ENCODE assay signal across 11 cellular contexts in the genomic region with DNA sequence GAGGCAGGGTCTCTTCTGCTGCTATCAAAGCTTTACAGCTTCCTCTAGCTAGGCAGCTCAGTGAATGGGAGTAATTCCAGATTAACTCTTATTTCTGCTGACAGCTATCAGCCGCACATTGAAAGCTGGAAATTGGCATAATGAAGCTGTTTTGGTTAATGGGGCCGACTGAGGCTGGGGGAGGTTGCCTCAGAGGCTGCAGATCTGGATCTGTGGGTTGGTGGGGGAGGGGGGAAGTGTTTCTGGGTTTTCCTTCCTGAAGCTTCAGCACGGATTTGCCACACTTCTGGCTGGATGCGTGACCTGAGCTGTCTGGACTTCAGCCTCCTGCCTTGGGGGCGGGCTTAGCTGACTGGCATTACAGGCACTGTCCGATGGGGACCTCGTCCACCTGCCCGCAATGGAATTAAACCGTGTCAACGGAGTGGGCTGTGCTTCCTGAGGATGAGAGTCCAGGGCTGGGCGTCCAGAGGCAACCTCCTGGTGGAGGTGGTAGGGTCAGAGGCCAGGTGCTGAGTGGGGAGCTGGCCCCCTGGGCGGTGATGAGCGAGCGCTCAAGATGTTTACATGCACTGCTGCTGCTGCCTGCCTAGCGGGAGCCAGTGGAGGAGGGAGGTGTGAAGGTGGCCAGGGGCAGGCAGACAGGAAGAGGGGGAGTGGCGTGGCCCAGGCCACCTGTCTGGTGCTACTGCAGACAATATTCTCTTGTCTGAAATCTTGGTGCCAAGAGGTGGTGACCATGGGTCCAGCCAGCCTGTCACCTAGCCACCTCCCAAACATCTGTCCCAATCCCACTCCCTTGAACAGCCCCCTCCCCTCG. TPM values are rescaled to one million over a fixed set of nuclear protein-coding genes. Genes with fewer than 3 reads are reported as not detected.
DNase-seq lines count a peak whose midpoint lies in the region; ATAC-seq, FAIRE-seq and TF ChIP-seq lines count a peak whose summit lies in the region.
"Had no signal": no experiment of that assay in that cellular context is flagged by ENCODE, and none has a peak within 500 bp of the region (broad histone marks: within the 10 kb centered on the region; RNA-seq: fewer than 3 reads in every experiment).

No MANE protein-coding gene starts in this region.

- H3K79me2 ChIP-seq in HepG2 (ENCODE audit: insufficient read depth, low read length): no peaks in the 10 kb centered on the region
- H3K79me2 ChIP-seq in mammary epithelial cell (ENCODE audit: insufficient read depth, low read length): no peaks in the 10 kb centered on the region

- intact Hi-C loops in HepG2 (cut with micrococcal nuclease; ENCODE audit: unreplicated experiment): no loop called here
- intact Hi-C loops in mammary epithelial cell (cut with micrococcal nuclease): loop anchor here (5.0 kb wide), 1 partner anchor 266 kb away; no protein-coding TSS in a partner anchor

- FAIRE-seq in HepG2 (lab: Jason Lieb, UNC): peak; percentile 96

- POLR2A ChIA-PET in HepG2 (lab: Yijun Ruan, JAX): interaction anchor here (0.7 to 19.8 kb wide), 20 partner anchors 10 to 149 kb away, joined by 3 to 839 read pairs (median 5); partner anchors contain the start of genes ABCC3, CACNA1G, LUC7L3 and SPATA20

- WGBS in HepG2 (ENCODE audit: low lambda C conversion rate): under 1% methylated on average over 10 of the region's 17 CpGs
- 56% methylated on average over 9 of the region's 17 CpGs for WGBS in mammary epithelial cell (ENCODE audit: low coverage, missing lambda C conversion rate)

- CTCF ChIA-PET in HepG2 (lab: Yijun Ruan, JAX; ENCODE audit: low intra/inter-chr PET ratio, low total read pairs) (interaction anchor here (1.0 to 1.6 kb wide), 5 partner anchors 31 to 145 kb away, joined by 3 to 6 read pairs (median 4); partner anchors contain the start of gene SPATA20), mammary epithelial cell (lab: Charles Lee; ENCODE audit: low non-redundant PET) (no interaction called here)

- peak overlapping the region; percentile 22 for H3K27ac ChIP-seq in HepG2 (ENCODE audit: extremely low read length, insufficient read depth, low read length)
- H3K27ac ChIP-seq in mammary epithelial cell (ENCODE audit: insufficient read depth, low read depth, low read length): no peak overlapping the region
- H3K27ac ChIP-seq: prostate gland had no signal

- dilution Hi-C loops in mammary epithelial cell (cut with HindIII; ENCODE audit: low sequenced_read_pairs): loop anchor here (5.0 kb wide), 1 partner anchor 36 kb away; no protein-coding TSS in a partner anchor

- no peaks in the 10 kb centered on the region for H4K20me1 ChIP-seq in HepG2 (ENCODE audit: insufficient read depth, low read length)
- no peaks in the 10 kb centered on the region for H4K20me1 ChIP-seq in mammary epithelial cell (ENCODE audit: insufficient read depth, low read length)

- peak; percentile 75 for ATAC-seq in HepG2
- ATAC-seq in HG02759 (IDR thresholded peaks at IDR 0.05; ENCODE audit: unreplicated experiment): no peak

- TF ChIP-seq POLR2A in HepG2 (IDR thresholded peaks at IDR 0.05; ENCODE audit: insufficient read depth in 1 of 2, low read depth in 2 of 2, low read length in 2 of 2): no peak

- no TSS peak for BruUV-seq in HepG2 (replicated peaks; lab: Mats Ljungman, UMichigan)
- no TSS peak for BruUV-seq in mammary epithelial cell (replicated peaks; lab: Mats Ljungman, UMichigan)

- peaks cover 0 to 23% of the 10 kb centered on the region in 2 experiments; a peak in 2 of 5 replicates for H3K27me3 ChIP-seq in HepG2 (ENCODE audit: control insufficient read depth in 1 of 2, insufficient read depth in 2 of 2, low read length in 2 of 2)
- H3K27me3 ChIP-seq in mammary epithelial cell (ENCODE audit: insufficient read depth, low read length): no peaks in the 10 kb centered on the region

- peak overlapping the region; percentile 84 for H3K4me2 ChIP-seq in HepG2 (ENCODE audit: low read depth, low read length)
- no peak overlapping the region for H3K4me2 ChIP-seq in mammary epithelial cell (ENCODE audit: insufficient read depth, low read depth, low read length)

- TF ChIP-seq RAD21 in Ishikawa (IDR thresholded peaks at IDR 0.05; ENCODE audit: low read depth): no peak
- peak; percentile 54; the same call in 1 of the 2 replicates for TF ChIP-seq RAD21 in HepG2 (CRISPR knock-in tag; IDR thresholded peaks at IDR 0.05)

- in situ Hi-C loops in HepG2 (cut with HindIII; ENCODE audit: extremely low pct_ligation_motif_present, low pct_unique_long_range_greater_than_20kb) (loop anchor here (5.0 kb wide), 3 partner anchors 64 to 146 kb away; partner anchors contain the start of gene SPATA20), mammary epithelial cell (cut with MboI; ENCODE audit: low sequenced_read_pairs in 2 of 2) (loop anchor here in 1 of 2 donors (5.0 kb wide), 1 partner anchor 146 kb away; no protein-coding TSS in a partner anchor)

- H2AFZ ChIP-seq in HepG2 (ENCODE audit: low read length) (peak overlapping the region; percentile 10), mammary epithelial cell (ENCODE audit: low read depth, low read length) (no peak overlapping the region)

- H3K9me3 ChIP-seq in HepG2 (ENCODE audit: low read length): no peaks in the 10 kb centered on the region
- H3K9me3 ChIP-seq in mammary epithelial cell (replicated peaks; ENCODE audit: insufficient read depth, low read length): no peaks in the 10 kb centered on the region
- H3K9me3 ChIP-seq: prostate gland had no signal

- TF ChIP-seq CTCF in HepG2 (CRISPR knock-in tag; IDR thresholded peaks at IDR 0.05) (peak; percentile 49), mammary epithelial cell (conservative IDR thresholded peaks at IDR 0.05 in 1 of 2, IDR thresholded peaks at IDR 0.05 in 1 of 2; ENCODE audit: extremely low read depth in 1 of 2, insufficient read depth in 1 of 2, low read depth in 1 of 2, low read length in 2 of 2) (no peak)

- TF ChIP-seq EP300 in Ishikawa (IDR thresholded peaks at IDR 0.05; ENCODE audit: borderline replicate concordance): peak; percentile 36; the same call in 1 of the 2 replicates
- TF ChIP-seq EP300 in HepG2 (IDR thresholded peaks at IDR 0.05; ENCODE audit: low read depth in 2 of 2, low read length in 2 of 2): no peak; a peak in 1 of 4 replicates
- TF ChIP-seq EP300 in HepG2 (CRISPR knock-in tag; IDR thresholded peaks at IDR 0.05; ENCODE audit: borderline replicate concordance): peak; percentile 46; the same call in 1 of the 2 replicates

- H3K9ac ChIP-seq in HepG2 (ENCODE audit: insufficient read depth, low read depth, low read length) (peak overlapping the region; percentile 11; the same call in 1 of the 2 replicates), mammary epithelial cell (ENCODE audit: insufficient read depth, low read length) (no peak overlapping the region)

- no peaks in the 10 kb centered on the region for H3K36me3 ChIP-seq in HepG2 (replicated peaks in 1 of 2; ENCODE audit: control insufficient read depth in 1 of 2, insufficient read depth in 2 of 2, low read length in 2 of 2)
- H3K36me3 ChIP-seq in mammary epithelial cell (ENCODE audit: insufficient read depth, low read length): no peaks in the 10 kb centered on the region
- H3K36me3 ChIP-seq: prostate gland had no signal

- DNase-seq in CMK (ENCODE audit: low read depth) (peak; percentile 49), UCSD-AML1 (lab: John Stamatoyannopoulos, UW; ENCODE audit: unreplicated experiment) (peak; percentile 39), HepG2 (ENCODE audit: low spot score) (peak; percentile 81), activated gamma-delta T cell treated with Interleukin-2 at 50 U/mL for 16 hours (no peak), mammary epithelial cell (no peak), occipital lobe (lab: John Stamatoyannopoulos, UW) (no peak)
- DNase-seq: activated CD4-positive, CD25-positive, alpha-beta regulatory T cell treated with anti-CD3 and anti-CD28 coated beads, Interleukin-2, amount 50 U/mL, for 72 hours; NCI-H1105 had no signal

- H3K4me3 ChIP-seq in HepG2 (replicated peaks in 1 of 3; ENCODE audit: insufficient read depth in 1 of 3, low read depth in 2 of 3, low read length in 3 of 3): peak overlapping the region; percentile 13 to 66 (median 44); a peak in 5 of 6 replicates
- H3K4me3 ChIP-seq in mammary epithelial cell (replicated peaks in 1 of 3; ENCODE audit: insufficient read depth in 1 of 3, low read depth in 2 of 3, low read length in 3 of 3): no peak overlapping the region
- H3K4me3 ChIP-seq: prostate gland had no signal

- peaks cover 73% of the 10 kb centered on the region for H3K4me1 ChIP-seq in HepG2 (ENCODE audit: insufficient read depth, low read length)
- H3K4me1 ChIP-seq in mammary epithelial cell (ENCODE audit: insufficient read depth, low read length): peaks cover 4% of the 10 kb centered on the region
- H3K4me1 ChIP-seq: prostate gland had no signal

TF ChIP-seq in HepG2, 621 proteins besides CTCF, POLR2A, EP300 and RAD21 (continues in another document):
- TF ChIP-seq ZNF510 (CRISPR knock-in tag; IDR thresholded peaks at IDR 0.05; ENCODE audit: low read depth): 0 out of 2 replicates have a peak, but pooled peaks have one; percentile 42
- TF ChIP-seq ZNF792 (CRISPR knock-in tag; IDR thresholded peaks at IDR 0.05): no peak

RNA-seq across cellular contexts. Expression of gene ABCC3, which starts 6.7 kb away (rescaled TPM):
- total RNA-seq in HepG2 (2016; rRNA removed; fragmentation: Illumina TruSeq; extraction: Trizol) (18.0 and 25.2 TPM in 2 replicates), mammary epithelial cell (100 to 1,000 TPM in 1 of 2 donors, 10 to 100 TPM in 1; 80.7 to 113 TPM), occipital lobe (0.16 TPM)
- total RNA-seq in HepG2 (2016; cell fraction: cytosol; rRNA removed; fragmentation: Illumina TruSeq; extraction: Trizol; ENCODE audit: low read depth): 13.3 and 13.8 TPM in 2 replicates
- 14.4 and 28.1 TPM in 2 replicates for total RNA-seq in HepG2 (2016; cell fraction: insoluble cytoplasmic fraction; rRNA removed; fragmentation: Illumina TruSeq; extraction: Trizol)
- total RNA-seq in HepG2 (2016; cell fraction: membrane; rRNA removed; fragmentation: Illumina TruSeq; extraction: Trizol): 23.1 and 25.2 TPM in 2 replicates
- 38.6 and 38.7 TPM in 2 replicates for total RNA-seq in HepG2 (2016; cell fraction: nucleus; rRNA removed; fragmentation: Illumina TruSeq; extraction: Trizol)
- polyA plus RNA-seq in HepG2 (2011; rRNA removed) (50.5 and 50.7 TPM in 2 replicates), mammary epithelial cell (49.6 TPM)
- polyA plus RNA-seq in HepG2 (2011; cell fraction: cytosol; rRNA removed): 19.0 and 24.0 TPM in 2 replicates
- polyA plus RNA-seq in HepG2 (2011; cell fraction: nucleus; rRNA removed): 331 and 391 TPM in 2 replicates
- 15.7 and 38.4 TPM in 2 replicates for polyA plus RNA-seq in HepG2 (2012)
- polyA plus RNA-seq in HepG2 (2016; cell fraction: cytosol; fragmentation: Illumina TruSeq; extraction: Trizol; ENCODE audit: low read depth): 15.1 and 15.9 TPM in 2 replicates
- 17.3 and 21.5 TPM in 2 replicates for polyA plus RNA-seq in HepG2 (2016; cell fraction: insoluble cytoplasmic fraction; fragmentation: Illumina TruSeq; extraction: Trizol; ENCODE audit: low read depth)
- polyA plus RNA-seq in HepG2 (2016; cell fraction: membrane; fragmentation: Illumina TruSeq; extraction: Trizol; ENCODE audit: low read depth): 23.7 and 24.5 TPM in 2 replicates
- 84.3 and 87.4 TPM in 2 replicates for polyA plus RNA-seq in HepG2 (2016; cell fraction: nucleus; fragmentation: Illumina TruSeq; extraction: Trizol; ENCODE audit: insufficient read depth, low read depth)
- 73.4 and 78.1 TPM in 2 replicates for polyA minus RNA-seq in HepG2 (2011; rRNA and poly(A)+ RNA removed; ENCODE audit: low replicate concordance)
- polyA minus RNA-seq in HepG2 (2011; cell fraction: cytosol; rRNA and poly(A)+ RNA removed): 10.9 and 17.8 TPM in 2 replicates
- 61.9 and 63.1 TPM in 2 replicates for polyA minus RNA-seq in HepG2 (2011; cell fraction: nucleus; rRNA and poly(A)+ RNA removed)
- polyA minus RNA-seq in mammary epithelial cell: 62.4 TPM

Comparison
In these comparisons a context has a peak if more than half of its experiments do, and no peak if none do; other contexts are left out.
1. DNase-seq: peak in CMK (single experiment), UCSD-AML1 (single experiment) and HepG2 (single experiment); none in activated gamma-delta T cell treated with Interleukin-2 at 50 U/mL for 16 hours (single experiment), mammary epithelial cell (single experiment) and occipital lobe (single experiment).
2. H3K4me3 ChIP-seq: peak in HepG2 (3 of 3); none in mammary epithelial cell (0 of 3).
3. RNA of gene ABCC3, which starts 6.7 kb away (total RNA-seq): 80.7 to 113 TPM in mammary epithelial cell and 13.3 to 38.7 TPM in HepG2; 0.16 TPM in occipital lobe (single experiment); every median in the first group is over 10 times any median in the second.